In the genomic region with DNA sequence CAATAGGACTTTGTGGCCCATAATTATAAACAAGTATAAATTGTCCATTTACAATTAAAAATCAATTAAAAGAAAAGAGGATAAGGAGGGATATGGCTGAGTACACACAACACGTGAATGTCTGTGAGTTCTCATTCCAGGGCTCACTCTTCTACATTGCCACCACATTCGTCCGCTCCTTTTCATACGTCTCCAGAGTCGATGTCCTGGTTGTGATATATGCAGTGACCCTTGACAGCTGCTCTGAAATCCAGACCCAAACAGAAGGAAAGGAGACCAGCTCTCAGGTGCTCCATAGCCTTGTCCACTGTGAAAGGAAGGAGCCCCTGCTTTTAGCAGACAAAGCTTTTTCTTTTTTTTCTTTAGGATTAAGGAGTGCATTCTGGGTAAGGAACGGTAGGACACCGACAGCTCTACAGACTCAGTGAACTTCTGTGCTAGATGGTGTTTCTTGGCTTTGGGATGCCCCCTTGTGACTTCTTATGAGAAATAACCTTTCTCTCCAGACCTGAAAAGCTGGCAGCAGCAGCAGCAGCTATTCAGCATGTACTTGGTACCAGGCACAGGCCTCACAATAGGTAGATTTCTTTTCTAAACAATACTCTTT, we compare ENCODE assay signal across 1 cellular context.
A peak's percentile ranks its signal among the peaks of the same experiment; 100 is the strongest.
TF ChIP-seq lines count a peak whose summit lies in the region.

No MANE protein-coding gene starts in this region.

TF ChIP-seq in HepG2, 621 proteins besides CTCF, POLR2A, EP300 and RAD21:
- no peak for TF ChIP-seq ZNF335 (CRISPR knock-in tag; IDR thresholded peaks at IDR 0.05)
- no peak for TF ChIP-seq HOXA5 (CRISPR knock-in tag; IDR thresholded peaks at IDR 0.05)
- no peak for TF ChIP-seq CAMTA2 (CRISPR knock-in tag; IDR thresholded peaks at IDR 0.05; ENCODE audit: borderline replicate concordance)
- TF ChIP-seq, protein P1, sequence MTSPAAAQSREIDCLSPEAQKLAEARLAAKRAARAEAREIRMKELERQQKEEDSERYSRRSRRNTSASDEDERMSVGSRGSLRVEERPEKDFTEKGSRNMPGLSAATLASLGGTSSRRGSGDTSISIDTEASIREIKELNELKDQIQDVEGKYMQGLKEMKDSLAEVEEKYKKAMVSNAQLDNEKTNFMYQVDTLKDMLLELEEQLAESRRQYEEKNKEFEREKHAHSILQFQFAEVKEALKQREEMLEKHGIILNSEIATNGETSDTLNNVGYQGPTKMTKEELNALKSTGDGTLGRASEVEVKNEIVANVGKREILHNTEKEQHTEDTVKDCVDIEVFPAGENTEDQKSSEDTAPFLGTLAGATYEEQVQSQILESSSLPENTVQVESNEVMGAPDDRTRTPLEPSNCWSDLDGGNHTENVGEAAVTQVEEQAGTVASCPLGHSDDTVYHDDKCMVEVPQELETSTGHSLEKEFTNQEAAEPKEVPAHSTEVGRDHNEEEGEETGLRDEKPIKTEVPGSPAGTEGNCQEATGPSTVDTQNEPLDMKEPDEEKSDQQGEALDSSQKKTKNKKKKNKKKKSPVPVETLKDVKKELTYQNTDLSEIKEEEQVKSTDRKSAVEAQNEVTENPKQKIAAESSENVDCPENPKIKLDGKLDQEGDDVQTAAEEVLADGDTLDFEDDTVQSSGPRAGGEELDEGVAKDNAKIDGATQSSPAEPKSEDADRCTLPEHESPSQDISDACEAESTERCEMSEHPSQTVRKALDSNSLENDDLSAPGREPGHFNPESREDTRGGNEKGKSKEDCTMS (CRISPR knock-in tag; conservative IDR thresholded peaks at IDR 0.05), result no peak
- TF ChIP-seq ZNF143 (CRISPR knock-in tag; IDR thresholded peaks at IDR 0.05), result peak; percentile 64
- no peak for TF ChIP-seq KDM3A (CRISPR knock-in tag; IDR thresholded peaks at IDR 0.05; ENCODE audit: low read depth)
- TF ChIP-seq, protein P2, sequence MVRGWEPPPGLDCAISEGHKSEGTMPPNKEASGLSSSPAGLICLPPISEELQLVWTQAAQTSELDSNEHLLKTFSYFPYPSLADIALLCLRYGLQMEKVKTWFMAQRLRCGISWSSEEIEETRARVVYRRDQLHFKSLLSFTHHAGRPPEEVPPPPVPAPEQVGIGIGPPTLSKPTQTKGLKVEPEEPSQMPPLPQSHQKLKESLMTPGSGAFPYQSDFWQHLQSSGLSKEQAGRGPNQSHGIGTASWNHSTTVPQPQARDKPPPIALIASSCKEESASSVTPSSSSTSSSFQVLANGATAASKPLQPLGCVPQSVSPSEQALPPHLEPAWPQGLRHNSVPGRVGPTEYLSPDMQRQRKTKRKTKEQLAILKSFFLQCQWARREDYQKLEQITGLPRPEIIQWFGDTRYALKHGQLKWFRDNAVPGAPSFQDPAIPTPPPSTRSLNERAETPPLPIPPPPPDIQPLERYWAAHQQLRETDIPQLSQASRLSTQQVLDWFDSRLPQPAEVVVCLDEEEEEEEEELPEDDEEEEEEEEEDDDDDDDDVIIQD (CRISPR knock-in tag; IDR thresholded peaks at IDR 0.05; ENCODE audit: low read depth), result no peak
- TF ChIP-seq TOE1 (CRISPR knock-in tag; IDR thresholded peaks at IDR 0.05), result no peak
- TF ChIP-seq STAG1 (CRISPR knock-in tag; IDR thresholded peaks at IDR 0.05), result peak; percentile 82
- TF ChIP-seq, protein P3, sequence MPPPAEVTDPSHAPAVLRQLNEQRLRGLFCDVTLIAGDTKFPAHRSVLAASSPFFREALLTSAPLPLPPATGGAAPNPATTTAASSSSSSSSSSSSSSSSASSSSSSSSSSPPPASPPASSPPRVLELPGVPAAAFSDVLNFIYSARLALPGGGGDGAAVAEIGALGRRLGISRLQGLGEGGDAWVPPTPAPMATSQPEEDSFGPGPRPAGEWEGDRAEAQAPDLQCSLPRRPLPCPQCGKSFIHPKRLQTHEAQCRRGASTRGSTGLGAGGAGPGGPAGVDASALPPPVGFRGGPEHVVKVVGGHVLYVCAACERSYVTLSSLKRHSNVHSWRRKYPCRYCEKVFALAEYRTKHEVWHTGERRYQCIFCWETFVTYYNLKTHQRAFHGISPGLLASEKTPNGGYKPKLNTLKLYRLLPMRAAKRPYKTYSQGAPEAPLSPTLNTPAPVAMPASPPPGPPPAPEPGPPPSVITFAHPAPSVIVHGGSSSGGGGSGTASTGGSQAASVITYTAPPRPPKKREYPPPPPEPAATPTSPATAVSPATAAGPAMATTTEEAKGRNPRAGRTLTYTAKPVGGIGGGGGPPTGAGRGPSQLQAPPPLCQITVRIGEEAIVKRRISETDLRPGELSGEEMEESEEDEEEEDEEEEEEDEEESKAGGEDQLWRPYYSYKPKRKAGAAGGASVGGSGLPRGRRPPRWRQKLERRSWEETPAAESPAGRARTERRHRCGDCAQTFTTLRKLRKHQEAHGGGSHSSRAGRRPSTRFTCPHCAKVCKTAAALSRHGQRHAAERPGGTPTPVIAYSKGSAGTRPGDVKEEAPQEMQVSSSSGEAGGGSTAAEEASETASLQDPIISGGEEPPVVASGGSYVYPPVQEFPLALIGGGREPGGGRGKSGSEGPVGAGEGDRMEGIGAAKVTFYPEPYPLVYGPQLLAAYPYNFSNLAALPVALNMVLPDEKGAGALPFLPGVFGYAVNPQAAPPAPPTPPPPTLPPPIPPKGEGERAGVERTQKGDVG (CRISPR knock-in tag; IDR thresholded peaks at IDR 0.05; ENCODE audit: borderline replicate concordance), result no peak
- no peak for TF ChIP-seq ZNF138 (CRISPR knock-in tag; IDR thresholded peaks at IDR 0.05; ENCODE audit: low read depth)
- no peak for TF ChIP-seq YEATS2 (CRISPR knock-in tag; IDR thresholded peaks at IDR 0.05; ENCODE audit: borderline replicate concordance)
- TF ChIP-seq RARA (CRISPR knock-in tag; IDR thresholded peaks at IDR 0.05), result no peak
- no peak for TF ChIP-seq HNRNPUL1 (IDR thresholded peaks at IDR 0.05; ENCODE audit: low read depth, low read length)
- TF ChIP-seq, protein P4, sequence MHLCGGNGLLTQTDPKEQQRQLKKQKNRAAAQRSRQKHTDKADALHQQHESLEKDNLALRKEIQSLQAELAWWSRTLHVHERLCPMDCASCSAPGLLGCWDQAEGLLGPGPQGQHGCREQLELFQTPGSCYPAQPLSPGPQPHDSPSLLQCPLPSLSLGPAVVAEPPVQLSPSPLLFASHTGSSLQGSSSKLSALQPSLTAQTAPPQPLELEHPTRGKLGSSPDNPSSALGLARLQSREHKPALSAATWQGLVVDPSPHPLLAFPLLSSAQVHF (CRISPR knock-in tag; IDR thresholded peaks at IDR 0.05), result no peak
- TF ChIP-seq PCBP2 (optimal IDR thresholded peaks at IDR 0.05; ENCODE audit: low read depth, low read length, poor library complexity, severe bottlenecking), result no peak
- TF ChIP-seq FOXJ3 (CRISPR knock-in tag; IDR thresholded peaks at IDR 0.05; ENCODE audit: borderline replicate concordance), result no peak
- no peak for TF ChIP-seq RFXANK (CRISPR knock-in tag; IDR thresholded peaks at IDR 0.05)
- no peak for TF ChIP-seq SAFB2 (CRISPR knock-in tag; IDR thresholded peaks at IDR 0.05; ENCODE audit: borderline replicate concordance, low read depth)
- 0 out of 2 replicates have a peak, but pooled peaks have one; percentile 46 for TF ChIP-seq SMAD9 (CRISPR knock-in tag; IDR thresholded peaks at IDR 0.05)
- peak; percentile 22; the same call in 1 of the 2 replicates for TF ChIP-seq SMC3 (IDR thresholded peaks at IDR 0.05; ENCODE audit: low read length)
- TF ChIP-seq, protein P5, sequence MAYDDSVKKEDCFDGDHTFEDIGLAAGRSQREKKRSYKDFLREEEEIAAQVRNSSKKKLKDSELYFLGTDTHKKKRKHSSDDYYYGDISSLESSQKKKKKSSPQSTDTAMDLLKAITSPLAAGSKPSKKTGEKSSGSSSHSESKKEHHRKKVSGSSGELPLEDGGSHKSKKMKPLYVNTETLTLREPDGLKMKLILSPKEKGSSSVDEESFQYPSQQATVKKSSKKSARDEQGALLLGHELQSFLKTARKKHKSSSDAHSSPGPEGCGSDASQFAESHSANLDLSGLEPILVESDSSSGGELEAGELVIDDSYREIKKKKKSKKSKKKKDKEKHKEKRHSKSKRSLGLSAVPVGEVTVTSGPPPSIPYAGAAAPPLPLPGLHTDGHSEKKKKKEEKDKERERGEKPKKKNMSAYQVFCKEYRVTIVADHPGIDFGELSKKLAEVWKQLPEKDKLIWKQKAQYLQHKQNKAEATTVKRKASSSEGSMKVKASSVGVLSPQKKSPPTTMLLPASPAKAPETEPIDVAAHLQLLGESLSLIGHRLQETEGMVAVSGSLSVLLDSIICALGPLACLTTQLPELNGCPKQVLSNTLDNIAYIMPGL (CRISPR knock-in tag; IDR thresholded peaks at IDR 0.05; ENCODE audit: borderline replicate concordance in 1 of 2, low read depth in 1 of 2), result no peak
